ENCODE assay signal across 18 cellular contexts in genomic region chr12:44858456-44858855, GRCh38.
"Had no signal": no experiment of that assay in that cellular context is flagged by ENCODE, and none has a peak within 500 bp of the region (broad histone marks: within the 10 kb centered on the region; RNA-seq: fewer than 3 reads in every experiment).

No MANE protein-coding gene starts in this region.

- DNase-seq: activated CD4-positive, CD25-positive, alpha-beta regulatory T cell treated with anti-CD3 and anti-CD28 coated beads, Interleukin-2, amount 50 U/mL, for 72 hours; aorta; brain microvascular endothelial cell; central memory CD4-positive, alpha-beta T cell; colonic mucosa; erythroblast; foreskin melanocyte; glutamatergic neuron; hippocampal formation; islet precursor cell; left colon; lower lobe of right lung; SJCRH30; stimulated activated naive CD4-positive, alpha-beta T cell; T-helper 2 cell; uterus had no signal

- H3K27ac Mint-ChIP-seq: natural killer cell treated with Interleukin-12 subunit alpha and Interleukin-12 subunit beta and Interleukin-15 and Interleukin-18, amount 100 ng/mL, for 72 hours had no signal

- H3K4me3 Mint-ChIP-seq: natural killer cell treated with Interleukin-12 subunit alpha and Interleukin-12 subunit beta and Interleukin-15 and Interleukin-18, amount 100 ng/mL, for 72 hours had no signal

- ATAC-seq: left colon; lower lobe of right lung; natural killer cell treated with Interleukin-12 subunit alpha and Interleukin-12 subunit beta and Interleukin-15 and Interleukin-18, amount 100 ng/mL, for 72 hours; sciatic nerve had no signal
